8 cellular contexts compared by ENCODE assay signal in genomic region chr4:123449780-123450179, GRCh38. TPM values are rescaled to one million over a fixed set of nuclear protein-coding genes. Genes with fewer than 3 reads are reported as not detected.
DNase-seq lines count a peak whose midpoint lies in the region; ATAC-seq, FAIRE-seq and TF ChIP-seq lines count a peak whose summit lies in the region.

No MANE protein-coding gene starts in this region.

- peaks cover 67% of the 10 kb centered on the region for H3K4me1 Mint-ChIP-seq in activated naive CD8-positive, alpha-beta T cell treated with anti-CD3 and anti-CD28 coated beads, Interleukin-2, amount 50 U/mL, for 24 hours
- H3K4me1 Mint-ChIP-seq in stimulated activated naive CD8-positive, alpha-beta T cell treated with anti-CD3 and anti-CD28 coated beads, Interleukin-15, Interleukin-2, amounts not matched to agents 100 ng/mL and 50 ng/mL, for 24 hours (ENCODE audit: low read depth), result peaks cover 60% of the 10 kb centered on the region

- DNase-seq in AG08395 (ENCODE audit: low spot score), result peak; percentile 33
- no peak for DNase-seq in activated naive CD8-positive, alpha-beta T cell treated with anti-CD3 and anti-CD28 coated beads, Interleukin-2, amount 50 U/mL, for 24 hours
- no peak for DNase-seq in GM12892 (ENCODE audit: insufficient read length)
- no peak for DNase-seq in Peyer's patch
- no peak for DNase-seq in activated T-cell treated with anti-CD3 and anti-CD28 coated beads, Interleukin-2, amount 50 U/mL, for 48 hours

- H3K36me3 Mint-ChIP-seq in activated naive CD8-positive, alpha-beta T cell treated with anti-CD3 and anti-CD28 coated beads, Interleukin-2, amount 50 U/mL, for 24 hours (ENCODE audit: low read depth), result peaks cover 4% of the 10 kb centered on the region
- no peaks in the 10 kb centered on the region for H3K36me3 Mint-ChIP-seq in stimulated activated naive CD8-positive, alpha-beta T cell treated with anti-CD3 and anti-CD28 coated beads, Interleukin-15, Interleukin-2, amounts not matched to agents 100 ng/mL and 50 ng/mL, for 24 hours (ENCODE audit: low read depth)

- H3K27ac Mint-ChIP-seq in activated naive CD8-positive, alpha-beta T cell treated with anti-CD3 and anti-CD28 coated beads, Interleukin-2, amount 50 U/mL, for 24 hours, result peak overlapping the region; percentile 61
- H3K27ac Mint-ChIP-seq in stimulated activated naive CD8-positive, alpha-beta T cell treated with anti-CD3 and anti-CD28 coated beads, Interleukin-15, Interleukin-2, amounts not matched to agents 100 ng/mL and 50 ng/mL, for 24 hours, result peak overlapping the region; percentile 93

- no peak for FAIRE-seq in GM12892 (lab: Jason Lieb, UNC)

- peaks cover 4% of the 10 kb centered on the region for H3K9me3 Mint-ChIP-seq in activated naive CD8-positive, alpha-beta T cell treated with anti-CD3 and anti-CD28 coated beads, Interleukin-2, amount 50 U/mL, for 24 hours
- H3K9me3 Mint-ChIP-seq in stimulated activated naive CD8-positive, alpha-beta T cell treated with anti-CD3 and anti-CD28 coated beads, Interleukin-15, Interleukin-2, amounts not matched to agents 100 ng/mL and 50 ng/mL, for 24 hours, result peaks cover 4% of the 10 kb centered on the region

- H3K36me3 ChIP-seq in Peyer's patch, result no peaks in the 10 kb centered on the region

- no peak for TF ChIP-seq CTCF in Peyer's patch (IDR thresholded peaks at IDR 0.05)

- no peaks in the 10 kb centered on the region for H3K9me3 ChIP-seq in Peyer's patch

- H3K4me3 ChIP-seq in Peyer's patch, result peak overlapping the region in 1 of 4 donors; percentile 0

- no peaks in the 10 kb centered on the region for H3K27me3 ChIP-seq in Peyer's patch

- H3K27ac ChIP-seq in Peyer's patch, result peak overlapping the region in 1 of 4 donors; percentile 60

- ATAC-seq in GM19463 (IDR thresholded peaks at IDR 0.05; ENCODE audit: unreplicated experiment) (peak; percentile 80), HG03442 (IDR thresholded peaks at IDR 0.05; ENCODE audit: unreplicated experiment) (peak; percentile 90)
- ATAC-seq in activated naive CD8-positive, alpha-beta T cell treated with anti-CD3 and anti-CD28 coated beads, Interleukin-2, amount 50 U/mL, for 24 hours, result peak; percentile 78

- peaks cover 0 to 6% (median under 1%) of the 10 kb centered on the region in 4 donors for H3K4me1 ChIP-seq in Peyer's patch

- H3K4me3 Mint-ChIP-seq in activated naive CD8-positive, alpha-beta T cell treated with anti-CD3 and anti-CD28 coated beads, Interleukin-2, amount 50 U/mL, for 24 hours, result peak overlapping the region; percentile 54
- H3K4me3 Mint-ChIP-seq in stimulated activated naive CD8-positive, alpha-beta T cell treated with anti-CD3 and anti-CD28 coated beads, Interleukin-15, Interleukin-2, amounts not matched to agents 100 ng/mL and 50 ng/mL, for 24 hours, result peak overlapping the region; percentile 77

- H3K27me3 Mint-ChIP-seq in activated naive CD8-positive, alpha-beta T cell treated with anti-CD3 and anti-CD28 coated beads, Interleukin-2, amount 50 U/mL, for 24 hours, result peaks cover 2% of the 10 kb centered on the region
- H3K27me3 Mint-ChIP-seq in stimulated activated naive CD8-positive, alpha-beta T cell treated with anti-CD3 and anti-CD28 coated beads, Interleukin-15, Interleukin-2, amounts not matched to agents 100 ng/mL and 50 ng/mL, for 24 hours, result no peaks in the 10 kb centered on the region

- TF ChIP-seq POLR2A in GM12892 (IDR thresholded peaks at IDR 0.05; ENCODE audit: low read depth, low read length), result no peak
- TF ChIP-seq POLR2A in Peyer's patch (IDR thresholded peaks at IDR 0.05), result no peak

RNA-seq across cellular contexts. Expression of gene SPRY1, which starts 53.2 kb away (rescaled TPM):
- 1.1 TPM for polyA plus RNA-seq in GM12892 (2012; ENCODE audit: missing spikeins)
- 10 to 100 TPM; 10.7 to 43.7 (median 39.8) TPM for total RNA-seq in Peyer's patch
